8 cellular contexts compared by ENCODE assay signal in genomic region chr19:51394045-51394836, GRCh38. TPM values are rescaled to one million over a fixed set of nuclear protein-coding genes. Genes with fewer than 3 reads are reported as not detected.
A peak's percentile ranks its signal among the peaks of the same experiment; 100 is the strongest.
DNase-seq lines count a peak whose midpoint lies in the region; ATAC-seq, FAIRE-seq and TF ChIP-seq lines count a peak whose summit lies in the region.

No MANE protein-coding gene starts in this region.

- FAIRE-seq in GM18507 (lab: Jason Lieb, UNC) (peak; percentile 99), keratinocyte (lab: Jason Lieb, UNC) (peak; percentile 81)

- peak overlapping the region; percentile 19 for H3K27ac ChIP-seq in keratinocyte (ENCODE audit: control insufficient read depth, insufficient read depth, low read length)

- H2AFZ ChIP-seq in keratinocyte (ENCODE audit: control insufficient read depth, low read length), result peak overlapping the region; percentile 50

- H3K4me1 ChIP-seq in keratinocyte (ENCODE audit: control insufficient read depth, extremely low read depth, insufficient read depth, low read length), result no peaks in the 10 kb centered on the region

- H3K4me3 ChIP-seq in keratinocyte (ENCODE audit: control insufficient read depth in 2 of 3, extremely low read depth in 1 of 3, insufficient read depth in 2 of 3, low read depth in 1 of 3, low read length in 3 of 3), result peak overlapping the region; percentile 37 to 61 (median 55)

- peak; percentile 84 for ATAC-seq in HG02938 (IDR thresholded peaks at IDR 0.05; ENCODE audit: unreplicated experiment)
- peak; percentile 93 to 95 for ATAC-seq in activated CD4-positive, CD25-positive, alpha-beta regulatory T cell treated with anti-CD3 and anti-CD28 coated beads, Interleukin-2, amount 50 U/mL, for 24 hours

- H3K27me3 ChIP-seq in keratinocyte (ENCODE audit: control insufficient read depth, extremely low read depth, insufficient read depth, low read length), result no peaks in the 10 kb centered on the region

- H3K36me3 ChIP-seq in keratinocyte (ENCODE audit: control insufficient read depth in 2 of 2, extremely low read depth in 1 of 2, insufficient read depth in 2 of 2, low read length in 2 of 2), result no peaks in the 10 kb centered on the region

- dilution Hi-C loops in keratinocyte (cut with MboI; ENCODE audit: extremely low pct_ligation_motif_present, low sequenced_read_pairs), result no loop called here

- no peaks in the 10 kb centered on the region for H3K9me3 ChIP-seq in keratinocyte (ENCODE audit: control insufficient read depth, low read depth, low read length)

- DNase-seq in GM18507 (ENCODE audit: extremely low spot score, insufficient read length, low read depth) (peak; percentile 86), NCI-H2171 treated with DMSO at 0.1 percent for 48 hours (lab: John Stamatoyannopoulos, UW) (peak; percentile 90), cerebellar cortex (ENCODE audit: low spot score) (peak; percentile 100), keratinocyte (ENCODE audit: low read depth, low spot score) (peak; percentile 78), NCI-H1105 treated with DMSO at 0.1 percent for 48 hours (lab: John Stamatoyannopoulos, UW) (no peak)
- peak; percentile 91 to 98 (median 92) for DNase-seq in stimulated activated CD4-positive, alpha-beta T cell treated with anti-CD3 and anti-CD28 coated beads, Interleukin-12 subunit alpha, Interleukin-12 subunit beta, amount 100 ng/mL, for 48 hours (ENCODE audit: low read depth in 2 of 3, low spot score in 1 of 3)

- H3K9me1 ChIP-seq in keratinocyte (ENCODE audit: control insufficient read depth, extremely low read depth, insufficient read depth, low read length), result no peaks in the 10 kb centered on the region

- H3K79me2 ChIP-seq in keratinocyte (ENCODE audit: control insufficient read depth, insufficient read depth, low read length), result no peaks in the 10 kb centered on the region

- H3K9ac ChIP-seq in keratinocyte (ENCODE audit: control insufficient read depth, extremely low read depth, insufficient read depth, low read length), result peak overlapping the region; percentile 39

- H4K20me1 ChIP-seq in keratinocyte (ENCODE audit: control insufficient read depth, extremely low read depth, insufficient read depth, low read length), result no peaks in the 10 kb centered on the region

- no peak for TF ChIP-seq CTCF in keratinocyte (optimal IDR thresholded peaks at IDR 0.05 in 1 of 3, IDR thresholded peaks at IDR 0.05 in 1 of 3, conservative IDR thresholded peaks at IDR 0.05 in 1 of 3; ENCODE audit: extremely low read depth in 1 of 3, insufficient read depth in 2 of 3, low read length in 3 of 3)

- peak overlapping the region; percentile 68 for H3K4me2 ChIP-seq in keratinocyte (ENCODE audit: control insufficient read depth, extremely low read depth, insufficient read depth, low read depth, low read length)

RNA-seq across cellular contexts. Expression of gene C19orf84, which starts 3.9 kb away (rescaled TPM):
- polyA plus RNA-seq in keratinocyte, result not detected in 3 replicates
- not detected for polyA plus RNA-seq in keratinocyte (2011; ENCODE audit: low read depth)
- polyA plus RNA-seq in keratinocyte (2011; cell fraction: cytosol; rRNA removed), result not detected in 2 replicates
- not detected in 2 replicates for polyA plus RNA-seq in keratinocyte (2011; cell fraction: nucleus; rRNA removed)
- not detected in 2 replicates for polyA plus RNA-seq in keratinocyte (2012; ENCODE audit: low replicate concordance)
- polyA minus RNA-seq in keratinocyte, result not detected in 3 replicates
- not detected for polyA minus RNA-seq in keratinocyte (2011; cell fraction: cytosol; rRNA and poly(A)+ RNA removed)
- not detected in 2 replicates for polyA minus RNA-seq in keratinocyte (2011; cell fraction: nucleus; rRNA and poly(A)+ RNA removed)

RNA-seq across cellular contexts. Expression of gene LIM2, which starts 6.5 kb away (rescaled TPM):
- not detected in 3 replicates for polyA plus RNA-seq in keratinocyte
- polyA plus RNA-seq in keratinocyte (2011; ENCODE audit: low read depth), result not detected
- polyA plus RNA-seq in keratinocyte (2011; cell fraction: cytosol; rRNA removed), result not detected in 2 replicates
- not detected in 2 replicates for polyA plus RNA-seq in keratinocyte (2011; cell fraction: nucleus; rRNA removed)
- not detected in 2 replicates for polyA plus RNA-seq in keratinocyte (2012; ENCODE audit: low replicate concordance)
- not detected in 3 replicates for polyA minus RNA-seq in keratinocyte
- not detected for polyA minus RNA-seq in keratinocyte (2011; cell fraction: cytosol; rRNA and poly(A)+ RNA removed)
- polyA minus RNA-seq in keratinocyte (2011; cell fraction: nucleus; rRNA and poly(A)+ RNA removed), result not detected in 2 replicates

RNA-seq across cellular contexts. Expression of gene NKG7, which starts 21.8 kb away (rescaled TPM):
- polyA plus RNA-seq in keratinocyte, result not detected in 3 replicates
- not detected for polyA plus RNA-seq in keratinocyte (2011; ENCODE audit: low read depth)
- not detected in 2 replicates for polyA plus RNA-seq in keratinocyte (2011; cell fraction: cytosol; rRNA removed)
- not detected in 2 replicates for polyA plus RNA-seq in keratinocyte (2011; cell fraction: nucleus; rRNA removed)
- not detected in 2 replicates for polyA plus RNA-seq in keratinocyte (2012; ENCODE audit: low replicate concordance)
- polyA minus RNA-seq in keratinocyte, result not detected in 3 replicates
- polyA minus RNA-seq in keratinocyte (2011; cell fraction: cytosol; rRNA and poly(A)+ RNA removed), result not detected
- polyA minus RNA-seq in keratinocyte (2011; cell fraction: nucleus; rRNA and poly(A)+ RNA removed), result not detected in 2 replicates

RNA-seq across cellular contexts. Expression of gene SIGLEC10, which starts 23.2 kb away (rescaled TPM):
- not detected in 3 replicates for polyA plus RNA-seq in keratinocyte
- polyA plus RNA-seq in keratinocyte (2011; ENCODE audit: low read depth), result not detected
- polyA plus RNA-seq in keratinocyte (2011; cell fraction: cytosol; rRNA removed), result not detected in 2 replicates
- polyA plus RNA-seq in keratinocyte (2011; cell fraction: nucleus; rRNA removed), result not detected in 2 replicates
- polyA plus RNA-seq in keratinocyte (2012; ENCODE audit: low replicate concordance), result not detected in 2 replicates
- polyA minus RNA-seq in keratinocyte, result not detected in 3 replicates
- polyA minus RNA-seq in keratinocyte (2011; cell fraction: cytosol; rRNA and poly(A)+ RNA removed), result not detected
- not detected in 2 replicates for polyA minus RNA-seq in keratinocyte (2011; cell fraction: nucleus; rRNA and poly(A)+ RNA removed)

RNA-seq across cellular contexts. Expression of gene CLDND2, which starts 25.4 kb away (rescaled TPM):
- 0.37 to 1.1 TPM in 2 of 3 replicates, not detected in the other for polyA plus RNA-seq in keratinocyte
- polyA plus RNA-seq in keratinocyte (2011; ENCODE audit: low read depth), result not detected
- not detected in 2 replicates for polyA plus RNA-seq in keratinocyte (2011; cell fraction: cytosol; rRNA removed)
- not detected in 2 replicates for polyA plus RNA-seq in keratinocyte (2011; cell fraction: nucleus; rRNA removed)
- 0.73 and 2.7 TPM in 2 replicates for polyA plus RNA-seq in keratinocyte (2012; ENCODE audit: low replicate concordance)
- not detected in 3 replicates for polyA minus RNA-seq in keratinocyte
- not detected for polyA minus RNA-seq in keratinocyte (2011; cell fraction: cytosol; rRNA and poly(A)+ RNA removed)
- not detected in 2 replicates for polyA minus RNA-seq in keratinocyte (2011; cell fraction: nucleus; rRNA and poly(A)+ RNA removed)
